Comparison of ENCODE assay signal across 13 cellular contexts in genomic region chr9:104906441-104907277, GRCh38. TPM values are rescaled to one million over a fixed set of nuclear protein-coding genes. Genes with fewer than 3 reads are reported as not detected.
DNase-seq lines count a peak whose midpoint lies in the region; ATAC-seq, FAIRE-seq and TF ChIP-seq lines count a peak whose summit lies in the region.
"Had no signal": no experiment of that assay in that cellular context is flagged by ENCODE, and none has a peak within 500 bp of the region (broad histone marks: within the 10 kb centered on the region; RNA-seq: fewer than 3 reads in every experiment).

No MANE protein-coding gene starts in this region.

- H3K4me1 ChIP-seq in A549 (peaks cover 44% of the 10 kb centered on the region), neuronal stem cell (ENCODE audit: control insufficient read depth in 2 of 2, insufficient read depth in 1 of 2, low read depth in 1 of 2, low read length in 2 of 2) (peaks cover 6 to 13% of the 10 kb centered on the region in 2 donors)

- no peaks in the 10 kb centered on the region for H3K27me3 ChIP-seq in neuronal stem cell (ENCODE audit: control insufficient read depth in 3 of 3, insufficient read depth in 3 of 3, low read depth in 1 of 3, low read length in 3 of 3)

- no peak overlapping the region for H4K8ac ChIP-seq in neuronal stem cell (ENCODE audit: low read depth, low read length)

- no peaks in the 10 kb centered on the region for H3K9me3 Mint-ChIP-seq in stimulated activated naive B cell treated with anti-CD40 and anti-IgM and Interleukin-4, amounts not matched to agents 10 μg/mL and 1 μg/mL and 100 μg/mL, for 72 hours
- H3K9me3 Mint-ChIP-seq: type B pancreatic cell had no signal

- H2BK15ac ChIP-seq in neuronal stem cell (ENCODE audit: low read length), result no peak overlapping the region

- no peak overlapping the region for H4K91ac ChIP-seq in neuronal stem cell (ENCODE audit: low read depth, low read length, poor library complexity)

- H3K79me1 ChIP-seq in neuronal stem cell (ENCODE audit: low read depth, low read length), result peaks cover 4% of the 10 kb centered on the region

- no peak overlapping the region for H3K4ac ChIP-seq in neuronal stem cell (ENCODE audit: low read length)

- WGBS in A549 (ENCODE audit: missing lambda C conversion rate), result 77% methylated on average over 5 of the region's 5 CpGs
- WGBS in neuronal stem cell (ENCODE audit: extremely low coverage in 2 of 2, insufficient read length in 2 of 2, insufficient replicate concordance in 1 of 2), 2 donors, result no CpG with 5 or more reads among the region's 5 CpGs

- peaks cover 0 to 2% of the 10 kb centered on the region in 2 donors for H3K36me3 Mint-ChIP-seq in stimulated activated naive B cell treated with anti-CD40 and anti-IgM and Interleukin-4, amounts not matched to agents 10 μg/mL and 1 μg/mL and 100 μg/mL, for 72 hours
- H3K36me3 Mint-ChIP-seq: type B pancreatic cell had no signal

- TF ChIP-seq CTCF in A549 (IDR thresholded peaks at IDR 0.05) (no peak), RWPE1 (conservative IDR thresholded peaks at IDR 0.05; ENCODE audit: low read depth) (no peak)

- H3K27ac ChIP-seq in A549 (peak overlapping the region; percentile 14 to 37; a peak in 2 of 6 replicates), RWPE1 (peak overlapping the region; percentile 66), neuronal stem cell (replicated peaks; ENCODE audit: low read length) (no peak overlapping the region)
- H3K27ac ChIP-seq: VCaP had no signal

- no peak for TF ChIP-seq RAD21 in A549 (conservative IDR thresholded peaks at IDR 0.05 in 1 of 2, IDR thresholded peaks at IDR 0.05 in 1 of 2)

- no peak for TF ChIP-seq POLR2A in A549 (IDR thresholded peaks at IDR 0.05; ENCODE audit: low read length)

- CTCF ChIA-PET in A549 (lab: Yijun Ruan, JAX) (interaction anchor here (0.7 to 1.4 kb wide), 2 partner anchors 14 to 44 kb away, joined by 3 read pairs; no protein-coding TSS in a partner anchor), RWPE1 (lab: Yijun Ruan, JAX) (interaction anchor here (0.6 to 0.7 kb wide), 2 partner anchors 21 to 44 kb away, joined by 3 to 4 read pairs; no protein-coding TSS in a partner anchor)

- H3K18ac ChIP-seq in neuronal stem cell (ENCODE audit: low read length), result no peak overlapping the region

- H2AK5ac ChIP-seq in neuronal stem cell (ENCODE audit: low read depth, low read length), result no peak overlapping the region

- no peaks in the 10 kb centered on the region for H3K9me3 ChIP-seq in A549
- H3K9me3 ChIP-seq in neuronal stem cell (replicated peaks in 1 of 2; ENCODE audit: control insufficient read depth in 2 of 2, insufficient read depth in 1 of 2, low read depth in 1 of 2, low read length in 2 of 2), result no peaks in the 10 kb centered on the region

- peaks cover 0 to 22% of the 10 kb centered on the region in 2 donors for H3K36me3 ChIP-seq in neuronal stem cell (replicated peaks in 1 of 2; ENCODE audit: control insufficient read depth in 2 of 2, insufficient read depth in 2 of 2, low read length in 2 of 2)

- H3K4me1 Mint-ChIP-seq in stimulated activated naive B cell treated with anti-CD40 and anti-IgM and Interleukin-4, amounts not matched to agents 10 μg/mL and 1 μg/mL and 100 μg/mL, for 72 hours, result peaks cover 30 to 51% of the 10 kb centered on the region in 2 donors

- peak overlapping the region; percentile 21 for H3K9ac ChIP-seq in neuronal stem cell (ENCODE audit: low read depth, low read length, poor library complexity)

- no peak overlapping the region for H2AFZ ChIP-seq in neuronal stem cell (ENCODE audit: low read length)

- H2BK12ac ChIP-seq in neuronal stem cell (ENCODE audit: low read length), result no peak overlapping the region

- POLR2A ChIA-PET in A549 (lab: Yijun Ruan, JAX), result no interaction called here
- POLR2A ChIA-PET in RWPE1 (lab: Yijun Ruan, JAX; ENCODE audit: low non-redundant PET), result no interaction called here

- ATAC-seq in A549 (peak; percentile 55 to 63; a peak in 5 of 6 replicates), GM19324 (IDR thresholded peaks at IDR 0.05; ENCODE audit: low FRiP score, unreplicated experiment) (no peak)
- ATAC-seq in stimulated activated naive B cell treated with anti-CD40 and anti-IgM and Interleukin-4, amounts not matched to agents 10 μg/mL and 1 μg/mL and 100 μg/mL, for 72 hours (replicated peaks), result no peak

- H2BK120ac ChIP-seq in neuronal stem cell (ENCODE audit: low read depth, low read length), result no peak overlapping the region

- no peaks in the 10 kb centered on the region for H3K27me3 Mint-ChIP-seq in stimulated activated naive B cell treated with anti-CD40 and anti-IgM and Interleukin-4, amounts not matched to agents 10 μg/mL and 1 μg/mL and 100 μg/mL, for 72 hours
- H3K27me3 Mint-ChIP-seq: type B pancreatic cell had no signal

- no peak for TF ChIP-seq EP300 in A549 (IDR thresholded peaks at IDR 0.05)

- H3K14ac ChIP-seq in neuronal stem cell (ENCODE audit: low read length), result no peak overlapping the region

- DNase-seq in A549 (ENCODE audit: low read depth in 1 of 2, low spot score in 1 of 2), result no peak
- DNase-seq in RWPE1 (ENCODE audit: low spot score), result no peak
- DNase-seq in fibroblast of peridontal ligament (ENCODE audit: extremely low read depth), result peak; percentile 84
- DNase-seq in neuronal stem cell (ENCODE audit: low spot score), result no peak
- DNase-seq in activated T-cell treated with anti-CD3 and anti-CD28 coated beads, Interleukin-2, amount 50 U/mL, for 1 hour, result no peak
- DNase-seq in DMS 273 treated with DMSO at 0.1 percent for 48 hours (lab: John Stamatoyannopoulos, UW), result no peak
- no peak for DNase-seq in stimulated activated naive B cell treated with anti-CD40 and anti-IgM and Interleukin-4, amounts not matched to agents 10 μg/mL and 1 μg/mL and 100 μg/mL, for 72 hours
- DNase-seq: midbrain; NK-92 treated with Interleukin-12 subunit alpha and Interleukin-12 subunit beta, amount 100 ng/mL, for 24 hours; stimulated activated CD4-positive, alpha-beta T cell treated with anti-CD3 and anti-CD28 coated beads, Interleukin-1b, Interleukin-23, amount 100 ng/mL, for 48 hours had no signal

- no peak overlapping the region for H3K4me3 ChIP-seq in A549
- H3K4me3 ChIP-seq in neuronal stem cell (ENCODE audit: low read length in 2 of 2), result no peak overlapping the region

- H3K4me2 ChIP-seq in A549 (peak overlapping the region; percentile 45), neuronal stem cell (ENCODE audit: insufficient read depth, low read length, poor library complexity, severe bottlenecking) (no peak overlapping the region)

- no peak overlapping the region for H3K4me3 Mint-ChIP-seq in stimulated activated naive B cell treated with anti-CD40 and anti-IgM and Interleukin-4, amounts not matched to agents 10 μg/mL and 1 μg/mL and 100 μg/mL, for 72 hours
- H3K4me3 Mint-ChIP-seq: type B pancreatic cell had no signal

- H3K23ac ChIP-seq in neuronal stem cell (ENCODE audit: low read depth, low read length, poor library complexity), result no peak overlapping the region

- no peak overlapping the region for H2BK5ac ChIP-seq in neuronal stem cell (ENCODE audit: low read length)

- H3K27ac Mint-ChIP-seq in stimulated activated naive B cell treated with anti-CD40 and anti-IgM and Interleukin-4, amounts not matched to agents 10 μg/mL and 1 μg/mL and 100 μg/mL, for 72 hours, result no peak overlapping the region
- H3K27ac Mint-ChIP-seq: type B pancreatic cell had no signal

- no peak for FAIRE-seq in A549 (lab: Jason Lieb, UNC)

TF ChIP-seq in A549, 52 proteins besides CTCF, POLR2A, EP300 and RAD21:
- TF ChIP-seq MAFK (IDR thresholded peaks at IDR 0.05; ENCODE audit: partially characterized antibody), result no peak
- TF ChIP-seq ZSCAN20 (CRISPR knock-in tag; IDR thresholded peaks at IDR 0.05), result no peak
- TF ChIP-seq JUNB (IDR thresholded peaks at IDR 0.05), result no peak
- no peak for TF ChIP-seq MYC (IDR thresholded peaks at IDR 0.05; ENCODE audit: borderline replicate concordance, low read length)
- TF ChIP-seq BCL3 (IDR thresholded peaks at IDR 0.05), result no peak
- TF ChIP-seq HOXB5 (CRISPR knock-in tag; IDR thresholded peaks at IDR 0.05), result no peak
- no peak for TF ChIP-seq HMGXB4 (CRISPR knock-in tag; IDR thresholded peaks at IDR 0.05; ENCODE audit: borderline replicate concordance)
- TF ChIP-seq NPAS2 (CRISPR knock-in tag; IDR thresholded peaks at IDR 0.05; ENCODE audit: borderline replicate concordance), result no peak
- TF ChIP-seq EHMT2 (IDR thresholded peaks at IDR 0.05; ENCODE audit: low read depth), result no peak
- TF ChIP-seq BHLHE40 (IDR thresholded peaks at IDR 0.05; ENCODE audit: low read depth, low read length), result no peak
- no peak for TF ChIP-seq HDAC2 (IDR thresholded peaks at IDR 0.05)
- no peak for TF ChIP-seq POLR2AphosphoS2 (conservative IDR thresholded peaks at IDR 0.05; ENCODE audit: low read length)

RNA-seq across cellular contexts. Expression of gene ABCA1, which starts 21.3 kb away (rescaled TPM):
- polyA plus RNA-seq in A549 (2011; rRNA removed), result 12.0 and 15.5 TPM in 2 replicates
- 1.3 and 1.4 TPM in 2 replicates for polyA plus RNA-seq in A549 (2012; cell fraction: cytosol; rRNA removed)
- polyA plus RNA-seq in A549 (2012; cell fraction: nucleus; rRNA removed), result 2.9 and 3.7 TPM in 2 replicates
- polyA plus RNA-seq in A549 (2017; fragmentation: RNase III; extraction: RNeasy Plus Mini Kit Qiagen cat#74134 plus additional on column Dnase treatment), result 3.1 to 5.0 TPM (median 3.6 TPM) in 3 replicates
- 85.4 and 102 TPM in 2 replicates for polyA minus RNA-seq in A549 (2011; rRNA and poly(A)+ RNA removed)
- polyA plus RNA-seq in neuronal stem cell (2013, experiment 1 of 2), result 8.1 TPM
- polyA plus RNA-seq in neuronal stem cell (2013, experiment 2 of 2), result 8.2 TPM

Comparison
In these comparisons a context has a peak if more than half of its experiments do, and no peak if none do; other contexts are left out.
1. ATAC-seq: peak in A549 (2 of 2); none in GM19324 (single experiment) and stimulated activated naive B cell treated with anti-CD40 and anti-IgM and Interleukin-4, amounts not matched to agents 10 μg/mL and 1 μg/mL and 100 μg/mL, for 72 hours (0 of 2).